Comparison of ENCODE assay signal across 8 cellular contexts in the genomic region with DNA sequence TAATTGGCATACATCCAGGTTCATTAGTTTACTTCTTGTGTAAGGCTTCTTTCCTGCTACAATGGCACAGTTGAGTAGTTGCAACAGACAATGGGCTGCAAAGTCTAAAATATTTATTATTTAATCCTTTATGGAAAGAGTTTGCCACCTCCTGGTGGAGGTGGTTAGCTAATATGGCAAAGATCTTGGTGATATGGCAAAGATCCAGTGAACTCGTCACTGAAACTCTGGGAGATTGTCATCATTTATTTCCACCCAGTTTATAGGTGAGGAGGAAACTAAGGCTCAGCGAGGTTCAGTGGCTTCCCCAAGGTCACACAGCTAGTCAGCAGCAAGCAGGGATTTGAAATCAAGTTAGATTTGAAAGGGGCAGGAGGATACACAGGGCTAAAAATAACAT. TPM values are rescaled to one million over a fixed set of nuclear protein-coding genes. Genes with fewer than 3 reads are reported as not detected.
A peak's percentile ranks its signal among the peaks of the same experiment; 100 is the strongest.
DNase-seq lines count a peak whose midpoint lies in the region; ATAC-seq and TF ChIP-seq lines count a peak whose summit lies in the region.
"Had no signal": no experiment of that assay in that cellular context is flagged by ENCODE, and none has a peak within 500 bp of the region (broad histone marks: within the 10 kb centered on the region; RNA-seq: fewer than 3 reads in every experiment).

No MANE protein-coding gene starts in this region.

- in situ Hi-C loops in G401 (cut with HindIII; ENCODE audit: low sequenced_read_pairs): no loop called here

- no peaks in the 10 kb centered on the region for H3K36me3 ChIP-seq in parathyroid adenoma (ENCODE audit: control insufficient read depth, insufficient read depth, low read length)
- H3K36me3 ChIP-seq: WERI-Rb-1 had no signal

- DNase-seq in G401 (ENCODE audit: low spot score): peak; percentile 46
- DNase-seq in NB4 (ENCODE audit: low read depth): peak; percentile 18
- peak in 1 of 3 experiments; percentile 28 for DNase-seq in effector memory CD8-positive, alpha-beta T cell
- DNase-seq in NK-92 (lab: John Stamatoyannopoulos, UW; ENCODE audit: unreplicated experiment): no peak
- DNase-seq in ecto neural progenitor cell (ENCODE audit: low spot score): no peak
- DNase-seq: WERI-Rb-1 had no signal

- H3K27ac ChIP-seq in parathyroid adenoma: no peak overlapping the region
- H3K27ac ChIP-seq: WERI-Rb-1 had no signal

- no peaks in the 10 kb centered on the region for H3K9me3 Mint-ChIP-seq in effector memory CD8-positive, alpha-beta T cell

- H3K36me3 Mint-ChIP-seq in effector memory CD8-positive, alpha-beta T cell (ENCODE audit: insufficient read depth): no peaks in the 10 kb centered on the region

- H3K27ac Mint-ChIP-seq in effector memory CD8-positive, alpha-beta T cell: no peak overlapping the region

- H3K4me2 ChIP-seq in parathyroid adenoma (ENCODE audit: low read length): no peak overlapping the region

- no peak overlapping the region for H3K9ac ChIP-seq in parathyroid adenoma

- H3K27me3 ChIP-seq in parathyroid adenoma (ENCODE audit: control insufficient read depth, insufficient read depth, low read length): no peaks in the 10 kb centered on the region

- no peaks in the 10 kb centered on the region for H3K79me2 ChIP-seq in parathyroid adenoma

- TF ChIP-seq CTCF in NB4 (IDR thresholded peaks at IDR 0.05; ENCODE audit: low read depth, low read length): no peak
- peak; percentile 60 for TF ChIP-seq CTCF in parathyroid adenoma (IDR thresholded peaks at IDR 0.05)

- H3K4me3 ChIP-seq in NB4 (ENCODE audit: low read depth, low read length) (no peak overlapping the region), parathyroid adenoma (ENCODE audit: low read depth, low read length) (no peak overlapping the region)

- H2AFZ ChIP-seq in parathyroid adenoma: no peak overlapping the region

- ATAC-seq in effector memory CD8-positive, alpha-beta T cell (replicated peaks): peak; percentile 67
- no peak for ATAC-seq in GM21717 (IDR thresholded peaks at IDR 0.05; ENCODE audit: unreplicated experiment)

- H3K9me3 ChIP-seq in parathyroid adenoma (ENCODE audit: control insufficient read depth, low read length): no peaks in the 10 kb centered on the region

- peaks cover 0 to 4% of the 10 kb centered on the region in 2 donors for H3K4me1 Mint-ChIP-seq in effector memory CD8-positive, alpha-beta T cell (ENCODE audit: low read depth in 2 of 2)

- H3K4me1 ChIP-seq in parathyroid adenoma: no peaks in the 10 kb centered on the region

- TF ChIP-seq POLR2A in NB4 (IDR thresholded peaks at IDR 0.05; ENCODE audit: extremely low read depth, insufficient read length): no peak

- peaks cover 22 to 41% of the 10 kb centered on the region in 2 donors for H3K27me3 Mint-ChIP-seq in effector memory CD8-positive, alpha-beta T cell

- no peak overlapping the region for H3K4me3 Mint-ChIP-seq in effector memory CD8-positive, alpha-beta T cell

RNA-seq across cellular contexts. Expression of a gene that starts 16.1 kb away (rescaled TPM):
- 12.7 and 15.7 TPM in 2 replicates for total RNA-seq in G401 (2014; rRNA removed; shearing (Covaris generic))

Comparison
In these comparisons a context has a peak if more than half of its experiments do, and no peak if none do; other contexts are left out.
1. DNase-seq: peak in G401 (single experiment) and NB4 (single experiment); none in NK-92 (single experiment) and ecto neural progenitor cell (single experiment).